1 cellular context compared by ENCODE assay signal in the genomic region with DNA sequence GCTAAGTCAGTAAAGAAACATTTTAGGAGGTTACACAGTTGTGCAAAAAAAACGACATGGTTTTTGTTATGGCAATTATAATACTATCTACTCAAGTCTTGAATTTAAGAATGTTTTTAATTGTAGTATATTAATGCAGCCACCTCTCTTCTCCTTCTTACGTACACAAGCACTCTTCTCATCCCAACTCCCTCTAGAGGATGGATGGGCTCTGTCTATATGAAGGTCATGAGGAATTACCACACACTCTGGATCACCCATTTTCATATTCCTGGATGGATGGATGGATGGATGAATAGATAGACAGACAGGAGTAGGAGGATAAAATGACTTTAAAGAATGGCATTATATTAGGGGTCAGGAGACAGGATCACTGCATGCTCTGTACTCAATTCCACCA.
TF ChIP-seq lines count a peak whose summit lies in the region.

No MANE protein-coding gene starts in this region.

TF ChIP-seq in K562, 482 proteins besides CTCF, POLR2A, EP300 and RAD21 (continued from another document):
- TF ChIP-seq, protein P1, sequence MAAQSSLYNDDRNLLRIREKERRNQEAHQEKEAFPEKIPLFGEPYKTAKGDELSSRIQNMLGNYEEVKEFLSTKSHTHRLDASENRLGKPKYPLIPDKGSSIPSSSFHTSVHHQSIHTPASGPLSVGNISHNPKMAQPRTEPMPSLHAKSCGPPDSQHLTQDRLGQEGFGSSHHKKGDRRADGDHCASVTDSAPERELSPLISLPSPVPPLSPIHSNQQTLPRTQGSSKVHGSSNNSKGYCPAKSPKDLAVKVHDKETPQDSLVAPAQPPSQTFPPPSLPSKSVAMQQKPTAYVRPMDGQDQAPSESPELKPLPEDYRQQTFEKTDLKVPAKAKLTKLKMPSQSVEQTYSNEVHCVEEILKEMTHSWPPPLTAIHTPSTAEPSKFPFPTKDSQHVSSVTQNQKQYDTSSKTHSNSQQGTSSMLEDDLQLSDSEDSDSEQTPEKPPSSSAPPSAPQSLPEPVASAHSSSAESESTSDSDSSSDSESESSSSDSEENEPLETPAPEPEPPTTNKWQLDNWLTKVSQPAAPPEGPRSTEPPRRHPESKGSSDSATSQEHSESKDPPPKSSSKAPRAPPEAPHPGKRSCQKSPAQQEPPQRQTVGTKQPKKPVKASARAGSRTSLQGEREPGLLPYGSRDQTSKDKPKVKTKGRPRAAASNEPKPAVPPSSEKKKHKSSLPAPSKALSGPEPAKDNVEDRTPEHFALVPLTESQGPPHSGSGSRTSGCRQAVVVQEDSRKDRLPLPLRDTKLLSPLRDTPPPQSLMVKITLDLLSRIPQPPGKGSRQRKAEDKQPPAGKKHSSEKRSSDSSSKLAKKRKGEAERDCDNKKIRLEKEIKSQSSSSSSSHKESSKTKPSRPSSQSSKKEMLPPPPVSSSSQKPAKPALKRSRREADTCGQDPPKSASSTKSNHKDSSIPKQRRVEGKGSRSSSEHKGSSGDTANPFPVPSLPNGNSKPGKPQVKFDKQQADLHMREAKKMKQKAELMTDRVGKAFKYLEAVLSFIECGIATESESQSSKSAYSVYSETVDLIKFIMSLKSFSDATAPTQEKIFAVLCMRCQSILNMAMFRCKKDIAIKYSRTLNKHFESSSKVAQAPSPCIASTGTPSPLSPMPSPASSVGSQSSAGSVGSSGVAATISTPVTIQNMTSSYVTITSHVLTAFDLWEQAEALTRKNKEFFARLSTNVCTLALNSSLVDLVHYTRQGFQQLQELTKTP (IDR thresholded peaks at IDR 0.05; ENCODE audit: low read depth in 1 of 2, partially characterized antibody in 2 of 2): no peak
- TF ChIP-seq FOSL1 (tag; conservative IDR thresholded peaks at IDR 0.05): no peak
- no peak for TF ChIP-seq CSDE1 (IDR thresholded peaks at IDR 0.05)
- TF ChIP-seq RBM25 (IDR thresholded peaks at IDR 0.05; ENCODE audit: low read depth, low read length, severe bottlenecking): no peak
- TF ChIP-seq MEF2D (tag; conservative IDR thresholded peaks at IDR 0.05; ENCODE audit: low read depth): no peak
- TF ChIP-seq ZNF57 (CRISPR knock-in tag; IDR thresholded peaks at IDR 0.05): no peak
- TF ChIP-seq, protein P2, sequence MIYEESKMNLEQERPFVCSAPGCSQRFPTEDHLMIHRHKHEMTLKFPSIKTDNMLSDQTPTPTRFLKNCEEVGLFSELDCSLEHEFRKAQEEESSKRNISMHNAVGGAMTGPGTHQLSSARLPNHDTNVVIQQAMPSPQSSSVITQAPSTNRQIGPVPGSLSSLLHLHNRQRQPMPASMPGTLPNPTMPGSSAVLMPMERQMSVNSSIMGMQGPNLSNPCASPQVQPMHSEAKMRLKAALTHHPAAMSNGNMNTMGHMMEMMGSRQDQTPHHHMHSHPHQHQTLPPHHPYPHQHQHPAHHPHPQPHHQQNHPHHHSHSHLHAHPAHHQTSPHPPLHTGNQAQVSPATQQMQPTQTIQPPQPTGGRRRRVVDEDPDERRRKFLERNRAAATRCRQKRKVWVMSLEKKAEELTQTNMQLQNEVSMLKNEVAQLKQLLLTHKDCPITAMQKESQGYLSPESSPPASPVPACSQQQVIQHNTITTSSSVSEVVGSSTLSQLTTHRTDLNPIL (CRISPR knock-in tag; IDR thresholded peaks at IDR 0.05): no peak
TF ChIP-seq in K562: peak in this region for 0.
